17 cellular contexts compared by ENCODE assay signal in genomic region chr6:148925701-148926100, GRCh38.
"Had no signal": no experiment of that assay in that cellular context is flagged by ENCODE, and none has a peak within 500 bp of the region (broad histone marks: within the 10 kb centered on the region; RNA-seq: fewer than 3 reads in every experiment).

No MANE protein-coding gene starts in this region.

- H3K27me3 ChIP-seq: foreskin keratinocyte, hepatocyte, right lobe of liver, suprapubic skin, thyroid gland had no signal

- H3K36me3 ChIP-seq: right lobe of liver, suprapubic skin, thyroid gland had no signal

- H3K4me3 Mint-ChIP-seq: dendritic cell treated with granulocyte-macrophage colony-stimulating factor and Interleukin-4, amounts not matched to agents 40 ng/mL and 50 ng/mL, for 4 days; naive thymus-derived CD4-positive, alpha-beta T cell; neural crest cell; stimulated activated effector memory CD8-positive, alpha-beta T cell treated with anti-CD3 and anti-CD28 coated beads, Interleukin-12 subunit alpha, Interleukin-12 subunit beta, amount 100 ng/mL, for 72 hours; type B pancreatic cell had no signal

- H3K27ac ChIP-seq: foreskin keratinocyte, hepatocyte, right lobe of liver, suprapubic skin, thyroid gland had no signal

- H3K27me3 Mint-ChIP-seq: dendritic cell treated with granulocyte-macrophage colony-stimulating factor and Interleukin-4, amounts not matched to agents 40 ng/mL and 50 ng/mL, for 4 days; type B pancreatic cell had no signal

- H3K4me1 Mint-ChIP-seq: naive thymus-derived CD4-positive, alpha-beta T cell; neural crest cell had no signal

- H3K9me3 Mint-ChIP-seq: dendritic cell treated with granulocyte-macrophage colony-stimulating factor and Interleukin-4, amounts not matched to agents 40 ng/mL and 50 ng/mL, for 4 days; neural crest cell; stimulated activated effector memory CD8-positive, alpha-beta T cell treated with anti-CD3 and anti-CD28 coated beads, Interleukin-12 subunit alpha, Interleukin-12 subunit beta, amount 100 ng/mL, for 72 hours; type B pancreatic cell had no signal

- H3K4me3 ChIP-seq: hepatocyte, right lobe of liver, suprapubic skin, thyroid gland had no signal

- H3K4me1 ChIP-seq: foreskin keratinocyte, right lobe of liver, suprapubic skin had no signal

- H3K36me3 Mint-ChIP-seq: stimulated activated effector memory CD8-positive, alpha-beta T cell treated with anti-CD3 and anti-CD28 coated beads, Interleukin-12 subunit alpha, Interleukin-12 subunit beta, amount 100 ng/mL, for 72 hours; type B pancreatic cell had no signal

- ATAC-seq: foreskin keratinocyte; naive thymus-derived CD4-positive, alpha-beta T cell; right lobe of liver; stimulated activated effector memory CD8-positive, alpha-beta T cell treated with anti-CD3 and anti-CD28 coated beads, Interleukin-12 subunit alpha, Interleukin-12 subunit beta, amount 100 ng/mL, for 72 hours; stimulated activated naive CD8-positive, alpha-beta T cell treated with anti-CD3 and anti-CD28 coated beads, Interleukin-15, Interleukin-2, amounts not matched to agents 100 U/mL and 50 U/mL, for 24 hours had no signal

- H3K27ac Mint-ChIP-seq: dendritic cell treated with granulocyte-macrophage colony-stimulating factor and Interleukin-4, amounts not matched to agents 40 ng/mL and 50 ng/mL, for 4 days; naive thymus-derived CD4-positive, alpha-beta T cell; stimulated activated effector memory CD8-positive, alpha-beta T cell treated with anti-CD3 and anti-CD28 coated beads, Interleukin-12 subunit alpha, Interleukin-12 subunit beta, amount 100 ng/mL, for 72 hours; type B pancreatic cell had no signal

- DNase-seq: erythroblast; foreskin keratinocyte; head of caudate nucleus; kidney glomerular epithelial cell; naive thymus-derived CD4-positive, alpha-beta T cell; posterior cingulate gyrus; right lobe of liver; stimulated activated CD4-positive, alpha-beta T cell treated with anti-CD3 and anti-CD28 coated beads, Interleukin-4, amount 100 ng/mL, for 1 hour; stimulated activated CD8-positive, alpha-beta memory T cell treated with anti-CD3 and anti-CD28 coated beads, Interleukin-4, amount 100 ng/mL, for 48 hours; stimulated activated naive CD8-positive, alpha-beta T cell treated with anti-CD3 and anti-CD28 coated beads, Interleukin-15, Interleukin-2, amounts not matched to agents 100 U/mL and 50 U/mL, for 24 hours; thyroid gland had no signal

- H3K9me3 ChIP-seq: right lobe of liver, suprapubic skin, thyroid gland had no signal
